7 cellular contexts compared by ENCODE assay signal in genomic region chr2:111609146-111609844, GRCh38.
DNase-seq lines count a peak whose midpoint lies in the region; ATAC-seq, FAIRE-seq and TF ChIP-seq lines count a peak whose summit lies in the region.
"Not testable (repeated sequence)": the region's sequence is repeated elsewhere in the genome, so short reads cannot be mapped to it uniquely, and the experiment has no call there.

No MANE protein-coding gene starts in this region.

- ATAC-seq in DND-41 (ENCODE audit: insufficient read depth, low read depth) (peak; percentile 59; the same call in 2 of the 3 replicates), Right ventricle myocardium superior (ENCODE audit: poor library complexity) (peak; percentile 62), heart right ventricle (peak in 6 of 8 donors; percentile 33 to 84 (median 42)), left ventricle myocardium superior (peak; percentile 73)

- not testable (repeated sequence) for H3K27ac Mint-ChIP-seq in activated CD4-positive, alpha-beta T cell treated with anti-CD3 and anti-CD28 coated beads, Interleukin-2, amount 10 ng/mL, durations not matched to agents 24 days and 14 days

- H3K27me3 Mint-ChIP-seq in activated CD4-positive, alpha-beta T cell treated with anti-CD3 and anti-CD28 coated beads, Interleukin-2, amount 10 ng/mL, durations not matched to agents 24 days and 14 days, result not testable (repeated sequence)

- H3K4me2 ChIP-seq in DND-41 (ENCODE audit: insufficient read depth, low read length), result not testable (repeated sequence)

- not testable (repeated sequence) for H3K9me3 ChIP-seq in DND-41 (ENCODE audit: insufficient read depth, low read length, severe bottlenecking); heart right ventricle

- not testable (repeated sequence) for H4K20me1 ChIP-seq in DND-41 (ENCODE audit: insufficient read depth, low read length)

- H2AFZ ChIP-seq in DND-41 (ENCODE audit: low read depth, low read length), result not testable (repeated sequence)

- DNase-seq in DND-41; HTR-8/SVneo (ENCODE audit: insufficient read length, low spot score); Right ventricle myocardium superior; heart right ventricle; left ventricle myocardium superior; urothelium cell line (ENCODE audit: low spot score): not testable (repeated sequence)
- DNase-seq in activated CD4-positive, alpha-beta T cell treated with anti-CD3 and anti-CD28 coated beads, Interleukin-2, amount 10 ng/mL, durations not matched to agents 24 days and 14 days, result peak; percentile 50

- H3K4me3 Mint-ChIP-seq in activated CD4-positive, alpha-beta T cell treated with anti-CD3 and anti-CD28 coated beads, Interleukin-2, amount 10 ng/mL, durations not matched to agents 24 days and 14 days, result not testable (repeated sequence)

- not testable (repeated sequence) for H3K79me2 ChIP-seq in DND-41 (ENCODE audit: insufficient read depth, low read length)

- H3K4me1 Mint-ChIP-seq in activated CD4-positive, alpha-beta T cell treated with anti-CD3 and anti-CD28 coated beads, Interleukin-2, amount 10 ng/mL, durations not matched to agents 24 days and 14 days, result not testable (repeated sequence)

- H3K27ac ChIP-seq in DND-41 (ENCODE audit: low read length); heart right ventricle: not testable (repeated sequence)

- FAIRE-seq in HTR-8/SVneo (lab: Jason Lieb, UNC) (peak; percentile 42), urothelium cell line (lab: Jason Lieb, UNC) (peak; percentile 79)

- not testable (repeated sequence) for H3K27me3 ChIP-seq in DND-41 (ENCODE audit: insufficient read depth, low read length, poor library complexity); heart right ventricle

- not testable (repeated sequence) for TF ChIP-seq CTCF in DND-41 (IDR thresholded peaks at IDR 0.05; ENCODE audit: borderline replicate concordance, extremely low read depth, low read length, poor library complexity, severe bottlenecking); heart right ventricle (IDR thresholded peaks at IDR 0.05)

- not testable (repeated sequence) for H3K4me1 ChIP-seq in DND-41 (ENCODE audit: insufficient read depth, low read length); heart right ventricle

- H3K9ac ChIP-seq in DND-41 (ENCODE audit: low read depth, low read length), result not testable (repeated sequence)

- intact Hi-C loops in activated CD4-positive, alpha-beta T cell treated with anti-CD3 and anti-CD28 coated beads, Interleukin-2, amount 10 ng/mL, durations not matched to agents 24 days and 14 days (cut with micrococcal nuclease); Right ventricle myocardium superior (cut with DNase I); heart right ventricle (cut with DNase I); left ventricle myocardium superior (cut with micrococcal nuclease): not testable (repeated sequence)

- not testable (repeated sequence) for H3K36me3 Mint-ChIP-seq in activated CD4-positive, alpha-beta T cell treated with anti-CD3 and anti-CD28 coated beads, Interleukin-2, amount 10 ng/mL, durations not matched to agents 24 days and 14 days (ENCODE audit: low read depth)

- not testable (repeated sequence) for H3K36me3 ChIP-seq in DND-41 (ENCODE audit: insufficient read depth, low read length); heart right ventricle

- WGBS in heart right ventricle, 2 donors, result 79 to 92% methylated on average over 1 to 3 of the region's 5 CpGs

- H3K9me3 Mint-ChIP-seq in activated CD4-positive, alpha-beta T cell treated with anti-CD3 and anti-CD28 coated beads, Interleukin-2, amount 10 ng/mL, durations not matched to agents 24 days and 14 days, result not testable (repeated sequence)

- H3K4me3 ChIP-seq in DND-41 (ENCODE audit: low read depth in 1 of 2, low read length in 2 of 2); heart right ventricle: not testable (repeated sequence)
